2 cellular contexts compared by ENCODE assay signal in the genomic region with DNA sequence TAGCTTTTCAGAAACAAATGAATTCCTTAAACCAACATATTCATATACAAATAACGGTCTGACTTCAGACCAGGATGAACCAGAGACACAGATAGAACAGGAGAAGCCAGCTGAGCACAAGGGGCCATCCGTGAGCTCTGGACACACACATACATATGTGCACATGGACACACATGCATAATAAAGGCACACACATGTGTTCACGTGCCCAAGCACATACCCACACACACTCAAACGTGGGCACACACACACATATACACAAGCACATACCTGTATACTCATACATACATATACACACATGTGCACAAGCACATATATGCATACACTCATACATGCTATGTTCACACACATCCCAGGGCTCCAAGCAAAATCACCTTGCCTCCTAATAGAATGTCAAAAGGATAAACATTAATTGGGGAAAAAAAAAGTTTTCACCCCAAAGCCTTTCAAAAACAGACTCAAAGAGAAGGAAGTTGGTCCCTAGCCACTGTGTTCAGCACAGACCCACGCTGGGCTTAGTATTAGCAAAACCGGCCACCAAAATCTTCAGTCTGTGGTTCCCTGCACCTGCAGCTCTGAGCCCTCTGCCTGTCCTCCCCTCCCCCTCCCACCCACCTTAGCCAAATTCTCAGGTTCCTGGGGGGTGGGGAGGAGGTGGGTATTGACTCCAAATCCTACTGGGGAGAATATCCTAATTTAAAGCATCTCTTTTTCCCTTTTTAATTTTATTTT.
TF ChIP-seq lines count a peak whose summit lies in the region.

No MANE protein-coding gene starts in this region.

TF ChIP-seq in GM23338, 12 proteins besides CTCF, POLR2A, EP300 and RAD21 (continues in another document):
- TF ChIP-seq ZNF331 (CRISPR knock-in tag; IDR thresholded peaks at IDR 0.05; ENCODE audit: low read depth) = no peak
- TF ChIP-seq ZNF114 (CRISPR knock-in tag; IDR thresholded peaks at IDR 0.05) = no peak
- TF ChIP-seq POLR2AphosphoS5 (IDR thresholded peaks at IDR 0.05; ENCODE audit: low read depth) = no peak
- TF ChIP-seq, protein P1, sequence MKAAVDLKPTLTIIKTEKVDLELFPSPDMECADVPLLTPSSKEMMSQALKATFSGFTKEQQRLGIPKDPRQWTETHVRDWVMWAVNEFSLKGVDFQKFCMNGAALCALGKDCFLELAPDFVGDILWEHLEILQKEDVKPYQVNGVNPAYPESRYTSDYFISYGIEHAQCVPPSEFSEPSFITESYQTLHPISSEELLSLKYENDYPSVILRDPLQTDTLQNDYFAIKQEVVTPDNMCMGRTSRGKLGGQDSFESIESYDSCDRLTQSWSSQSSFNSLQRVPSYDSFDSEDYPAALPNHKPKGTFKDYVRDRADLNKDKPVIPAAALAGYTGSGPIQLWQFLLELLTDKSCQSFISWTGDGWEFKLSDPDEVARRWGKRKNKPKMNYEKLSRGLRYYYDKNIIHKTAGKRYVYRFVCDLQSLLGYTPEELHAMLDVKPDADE (IDR thresholded peaks at IDR 0.05) = no peak
- no peak for TF ChIP-seq EZH2phosphoT487 (IDR thresholded peaks at IDR 0.05; ENCODE audit: unreplicated experiment)
- TF ChIP-seq, protein P2, sequence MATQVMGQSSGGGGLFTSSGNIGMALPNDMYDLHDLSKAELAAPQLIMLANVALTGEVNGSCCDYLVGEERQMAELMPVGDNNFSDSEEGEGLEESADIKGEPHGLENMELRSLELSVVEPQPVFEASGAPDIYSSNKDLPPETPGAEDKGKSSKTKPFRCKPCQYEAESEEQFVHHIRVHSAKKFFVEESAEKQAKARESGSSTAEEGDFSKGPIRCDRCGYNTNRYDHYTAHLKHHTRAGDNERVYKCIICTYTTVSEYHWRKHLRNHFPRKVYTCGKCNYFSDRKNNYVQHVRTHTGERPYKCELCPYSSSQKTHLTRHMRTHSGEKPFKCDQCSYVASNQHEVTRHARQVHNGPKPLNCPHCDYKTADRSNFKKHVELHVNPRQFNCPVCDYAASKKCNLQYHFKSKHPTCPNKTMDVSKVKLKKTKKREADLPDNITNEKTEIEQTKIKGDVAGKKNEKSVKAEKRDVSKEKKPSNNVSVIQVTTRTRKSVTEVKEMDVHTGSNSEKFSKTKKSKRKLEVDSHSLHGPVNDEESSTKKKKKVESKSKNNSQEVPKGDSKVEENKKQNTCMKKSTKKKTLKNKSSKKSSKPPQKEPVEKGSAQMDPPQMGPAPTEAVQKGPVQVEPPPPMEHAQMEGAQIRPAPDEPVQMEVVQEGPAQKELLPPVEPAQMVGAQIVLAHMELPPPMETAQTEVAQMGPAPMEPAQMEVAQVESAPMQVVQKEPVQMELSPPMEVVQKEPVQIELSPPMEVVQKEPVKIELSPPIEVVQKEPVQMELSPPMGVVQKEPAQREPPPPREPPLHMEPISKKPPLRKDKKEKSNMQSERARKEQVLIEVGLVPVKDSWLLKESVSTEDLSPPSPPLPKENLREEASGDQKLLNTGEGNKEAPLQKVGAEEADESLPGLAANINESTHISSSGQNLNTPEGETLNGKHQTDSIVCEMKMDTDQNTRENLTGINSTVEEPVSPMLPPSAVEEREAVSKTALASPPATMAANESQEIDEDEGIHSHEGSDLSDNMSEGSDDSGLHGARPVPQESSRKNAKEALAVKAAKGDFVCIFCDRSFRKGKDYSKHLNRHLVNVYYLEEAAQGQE (IDR thresholded peaks at IDR 0.05; ENCODE audit: unreplicated experiment) = no peak
- TF ChIP-seq ZNF462 (CRISPR knock-in tag; IDR thresholded peaks at IDR 0.05) = no peak
- no peak for TF ChIP-seq JUNB (IDR thresholded peaks at IDR 0.05; ENCODE audit: unreplicated experiment)

TF ChIP-seq in WTC11, 78 proteins besides CTCF, POLR2A, EP300 and RAD21:
- TF ChIP-seq TCF7 (CRISPR knock-in tag; IDR thresholded peaks at IDR 0.05; ENCODE audit: low read depth) (no peak), JAZF1 (CRISPR knock-in tag; IDR thresholded peaks at IDR 0.05) (no peak), SMAD4 (CRISPR knock-in tag; IDR thresholded peaks at IDR 0.05) (no peak), ETV6 (CRISPR knock-in tag; IDR thresholded peaks at IDR 0.05) (no peak), NFATC4 (CRISPR knock-in tag; IDR thresholded peaks at IDR 0.05) (no peak), NFE2L1 (CRISPR knock-in tag; IDR thresholded peaks at IDR 0.05) (no peak), ZNF317 (CRISPR knock-in tag; IDR thresholded peaks at IDR 0.05; ENCODE audit: borderline replicate concordance, low read depth) (no peak), PRRX2 (CRISPR knock-in tag; IDR thresholded peaks at IDR 0.05) (no peak), ZNF138 (CRISPR knock-in tag; conservative IDR thresholded peaks at IDR 0.05) (no peak), NR1H2 (CRISPR knock-in tag; IDR thresholded peaks at IDR 0.05) (no peak), USF1 (CRISPR knock-in tag; IDR thresholded peaks at IDR 0.05) (no peak), CDX4 (CRISPR knock-in tag; IDR thresholded peaks at IDR 0.05; ENCODE audit: borderline replicate concordance) (no peak), EMX1 (CRISPR knock-in tag; IDR thresholded peaks at IDR 0.05) (no peak)
- TF ChIP-seq, protein P3, sequence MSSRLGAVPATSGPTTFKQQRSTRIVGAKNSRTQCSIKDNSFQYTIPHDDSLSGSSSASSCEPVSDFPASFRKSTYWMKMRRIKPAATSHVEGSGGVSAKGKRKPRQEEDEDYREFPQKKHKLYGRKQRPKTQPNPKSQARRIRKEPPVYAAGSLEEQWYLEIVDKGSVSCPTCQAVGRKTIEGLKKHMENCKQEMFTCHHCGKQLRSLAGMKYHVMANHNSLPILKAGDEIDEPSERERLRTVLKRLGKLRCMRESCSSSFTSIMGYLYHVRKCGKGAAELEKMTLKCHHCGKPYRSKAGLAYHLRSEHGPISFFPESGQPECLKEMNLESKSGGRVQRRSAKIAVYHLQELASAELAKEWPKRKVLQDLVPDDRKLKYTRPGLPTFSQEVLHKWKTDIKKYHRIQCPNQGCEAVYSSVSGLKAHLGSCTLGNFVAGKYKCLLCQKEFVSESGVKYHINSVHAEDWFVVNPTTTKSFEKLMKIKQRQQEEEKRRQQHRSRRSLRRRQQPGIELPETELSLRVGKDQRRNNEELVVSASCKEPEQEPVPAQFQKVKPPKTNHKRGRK (CRISPR knock-in tag; IDR thresholded peaks at IDR 0.05; ENCODE audit: borderline replicate concordance) = no peak
- TF ChIP-seq, protein P4, sequence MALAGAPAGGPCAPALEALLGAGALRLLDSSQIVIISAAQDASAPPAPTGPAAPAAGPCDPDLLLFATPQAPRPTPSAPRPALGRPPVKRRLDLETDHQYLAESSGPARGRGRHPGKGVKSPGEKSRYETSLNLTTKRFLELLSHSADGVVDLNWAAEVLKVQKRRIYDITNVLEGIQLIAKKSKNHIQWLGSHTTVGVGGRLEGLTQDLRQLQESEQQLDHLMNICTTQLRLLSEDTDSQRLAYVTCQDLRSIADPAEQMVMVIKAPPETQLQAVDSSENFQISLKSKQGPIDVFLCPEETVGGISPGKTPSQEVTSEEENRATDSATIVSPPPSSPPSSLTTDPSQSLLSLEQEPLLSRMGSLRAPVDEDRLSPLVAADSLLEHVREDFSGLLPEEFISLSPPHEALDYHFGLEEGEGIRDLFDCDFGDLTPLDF (CRISPR knock-in tag; IDR thresholded peaks at IDR 0.05) = no peak
